Comparison of ENCODE assay signal across 8 cellular contexts in the genomic region with DNA sequence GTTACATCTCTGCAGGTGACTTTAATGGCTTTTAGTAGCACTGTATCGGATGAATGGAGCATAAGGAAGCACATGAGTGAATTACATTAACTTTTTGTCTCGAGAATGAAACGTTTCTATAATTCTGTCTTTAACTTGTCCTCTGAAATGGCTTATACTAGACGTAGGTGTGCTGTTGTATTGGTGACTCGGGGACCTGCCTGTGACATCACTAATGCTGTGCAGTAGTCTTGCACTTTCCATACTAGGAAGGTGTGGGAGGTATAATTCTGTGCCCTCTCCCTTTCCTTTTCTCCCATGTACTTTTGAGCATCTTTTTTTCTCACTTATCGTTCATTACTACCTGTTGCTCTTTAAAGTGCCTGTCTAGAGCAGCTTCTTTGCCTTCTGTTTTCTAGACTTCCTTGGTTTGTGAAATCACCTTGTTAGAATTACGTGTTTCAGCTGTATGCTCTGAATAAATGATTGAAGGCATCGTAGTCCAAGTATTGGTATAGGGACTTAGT.
A peak's percentile ranks its signal among the peaks of the same experiment; 100 is the strongest.
DNase-seq lines count a peak whose midpoint lies in the region; ATAC-seq and TF ChIP-seq lines count a peak whose summit lies in the region.

No MANE protein-coding gene starts in this region.

- TF ChIP-seq CTCF in GM13976 (IDR thresholded peaks at IDR 0.05; ENCODE audit: borderline replicate concordance, control extremely low read depth, extremely low read depth, insufficient read depth, missing control alignments) = no peak

- in situ Hi-C loops in GM13976 (cut with MboI; ENCODE audit: low sequenced_read_pairs, unreplicated experiment) = no loop called here

- DNase-seq in GM13976 (ENCODE audit: low spot score) (peak; percentile 59), glomerular visceral epithelial cell (ENCODE audit: extremely low spot score) (peak; percentile 2), NOMO-1 (lab: John Stamatoyannopoulos, UW; ENCODE audit: unreplicated experiment in 2 of 2) (no peak)
- DNase-seq in activated CD4-positive, alpha-beta T cell treated with anti-CD3 and anti-CD28 coated beads, Interleukin-2, amount 50 U/mL, for 48 hours = peak; percentile 10 to 21
- DNase-seq in stimulated activated CD4-positive, alpha-beta T cell treated with anti-CD3 and anti-CD28 coated beads, Interleukin-15, amount 100 ng/mL, for 24 hours = peak; percentile 37
- no peak for DNase-seq in activated effector memory CD4-positive, alpha-beta T cell treated with Interleukin-2 at 50 U/mL for 16 hours

- peak; percentile 38 for ATAC-seq in HG03025 (IDR thresholded peaks at IDR 0.05; ENCODE audit: low FRiP score, unreplicated experiment)
- no peak for ATAC-seq in HG03571 (IDR thresholded peaks at IDR 0.05; ENCODE audit: unreplicated experiment)

Comparison
In these comparisons a context has a peak if more than half of its experiments do, and no peak if none do; other contexts are left out.
1. DNase-seq: peak in GM13976 (single experiment), activated CD4-positive, alpha-beta T cell treated with anti-CD3 and anti-CD28 coated beads, Interleukin-2, amount 50 U/mL, for 48 hours (2 of 2), glomerular visceral epithelial cell (single experiment) and stimulated activated CD4-positive, alpha-beta T cell treated with anti-CD3 and anti-CD28 coated beads, Interleukin-15, amount 100 ng/mL, for 24 hours (single experiment); none in activated effector memory CD4-positive, alpha-beta T cell treated with Interleukin-2 at 50 U/mL for 16 hours (single experiment) and NOMO-1 (0 of 2).